In the genomic region with DNA sequence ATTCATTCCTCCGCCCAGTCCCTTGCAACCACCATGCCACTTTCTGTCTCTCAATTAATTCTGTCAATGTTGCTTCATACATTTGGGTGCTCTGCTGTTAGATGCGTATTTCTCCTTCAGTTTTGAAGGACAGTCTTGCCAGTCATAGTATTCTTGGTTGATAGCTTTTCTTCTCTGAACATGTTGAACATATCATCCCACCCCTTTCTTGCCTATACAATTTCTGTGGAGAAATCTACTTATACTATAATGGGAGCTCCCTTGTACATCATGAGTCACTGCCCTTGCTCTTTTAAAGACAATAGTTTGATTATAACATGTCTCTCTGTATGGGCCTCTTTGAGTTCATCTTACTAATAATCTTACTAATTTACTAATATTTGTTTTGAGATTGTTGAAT, we compare ENCODE assay signal across 29 cellular contexts. TPM values are rescaled to one million over a fixed set of nuclear protein-coding genes. Genes with fewer than 3 reads are reported as not detected.
"Had no signal": no experiment of that assay in that cellular context is flagged by ENCODE, and none has a peak within 500 bp of the region (broad histone marks: within the 10 kb centered on the region; RNA-seq: fewer than 3 reads in every experiment).

No MANE protein-coding gene starts in this region.

- H3K4me1 ChIP-seq: neural progenitor cell, parathyroid adenoma, right lobe of liver, thyroid gland had no signal

- H2AFZ ChIP-seq: neural progenitor cell, parathyroid adenoma had no signal

- H3K4me3 ChIP-seq: neural progenitor cell, ovary, psoas muscle, right lobe of liver, sigmoid colon, stomach, thoracic aorta, thyroid gland, tibial nerve, upper lobe of left lung, vagina had no signal

- H3K4me3 Mint-ChIP-seq: nephron; neural progenitor cell; stimulated activated effector memory CD8-positive, alpha-beta T cell treated with anti-CD3 and anti-CD28 coated beads, Interleukin-12 subunit alpha, Interleukin-12 subunit beta, amount 100 ng/mL, for 72 hours; stimulated activated naive B cell treated with anti-CD40 and anti-IgM and Interleukin-4, amounts not matched to agents 10 μg/mL and 1 μg/mL and 100 μg/mL, for 72 hours; stimulated activated naive CD8-positive, alpha-beta T cell treated with anti-CD3 and anti-CD28 coated beads, Interleukin-15, Interleukin-2, amounts not matched to agents 100 ng/mL and 50 ng/mL, for 24 hours had no signal

- H3K27me3 ChIP-seq: neural progenitor cell, ovary, right lobe of liver, sigmoid colon, stomach, thyroid gland, tibial nerve, upper lobe of left lung, vagina had no signal

- H3K27ac ChIP-seq: neural progenitor cell, ovary, parathyroid adenoma, psoas muscle, right lobe of liver, sigmoid colon, stomach, thoracic aorta, thyroid gland, tibial nerve, upper lobe of left lung, vagina had no signal

- H3K79me2 ChIP-seq: parathyroid adenoma had no signal

- H3K4me2 ChIP-seq: neural progenitor cell had no signal

- H3K27ac Mint-ChIP-seq: nephron; neural progenitor cell; progenitor cell of endocrine pancreas; stimulated activated effector memory CD8-positive, alpha-beta T cell treated with anti-CD3 and anti-CD28 coated beads, Interleukin-12 subunit alpha, Interleukin-12 subunit beta, amount 100 ng/mL, for 72 hours; stimulated activated naive B cell treated with anti-CD40 and anti-IgM and Interleukin-4, amounts not matched to agents 10 μg/mL and 1 μg/mL and 100 μg/mL, for 72 hours; stimulated activated naive CD8-positive, alpha-beta T cell treated with anti-CD3 and anti-CD28 coated beads, Interleukin-15, Interleukin-2, amounts not matched to agents 100 ng/mL and 50 ng/mL, for 24 hours had no signal

- H3K9me3 ChIP-seq: ovary, psoas muscle, right lobe of liver, thoracic aorta, thyroid gland, vagina had no signal

- H3K27me3 Mint-ChIP-seq: progenitor cell of endocrine pancreas had no signal

- H3K36me3 Mint-ChIP-seq: stimulated activated effector memory CD8-positive, alpha-beta T cell treated with anti-CD3 and anti-CD28 coated beads, Interleukin-12 subunit alpha, Interleukin-12 subunit beta, amount 100 ng/mL, for 72 hours had no signal

- H3K9ac ChIP-seq: neural progenitor cell, parathyroid adenoma had no signal

- H3K36me3 ChIP-seq: neural progenitor cell, ovary, right lobe of liver, sigmoid colon, stomach, thoracic aorta, thyroid gland, tibial nerve, upper lobe of left lung, vagina had no signal

- DNase-seq: occipital lobe; ovary; posterior cingulate gyrus; psoas muscle; right cardiac atrium; right lobe of liver; sigmoid colon; small intestine; stimulated activated CD4-positive, alpha-beta T cell treated with anti-CD3 and anti-CD28 coated beads, Interleukin-15, amount 100 ng/mL, for 24 hours; stimulated activated CD4-positive, alpha-beta T cell treated with anti-CD3 and anti-CD28 coated beads, Interleukin-2, amount 100 ng/mL, for 24 hours; stimulated activated CD4-positive, alpha-beta T cell treated with anti-CD3 and anti-CD28 coated beads, Interleukin-2, amount 100 ng/mL, for 48 hours; stimulated activated CD4-positive, alpha-beta T cell treated with anti-CD3 and anti-CD28 coated beads, Interleukin-4, amount 100 ng/mL, for 24 hours; stimulated activated naive B cell treated with anti-CD40 and anti-IgM and Interleukin-4, amounts not matched to agents 10 μg/mL and 1 μg/mL and 100 μg/mL, for 72 hours; stimulated activated naive CD4-positive, alpha-beta T cell treated with Interleukin-2 at 50 U/mL for 16 hours; stomach; thyroid gland; trophoblast cell; upper lobe of left lung had no signal

RNA-seq across cellular contexts. Expression of gene RNF112, which starts 34.1 kb away (rescaled TPM):
- total RNA-seq: renal cortical epithelial cell had no signal

RNA-seq across cellular contexts. Expression of gene MFAP4, which starts 58.1 kb away (rescaled TPM):
- polyA plus RNA-seq: neural cell had no signal
